25 cellular contexts compared by ENCODE assay signal in the genomic region with DNA sequence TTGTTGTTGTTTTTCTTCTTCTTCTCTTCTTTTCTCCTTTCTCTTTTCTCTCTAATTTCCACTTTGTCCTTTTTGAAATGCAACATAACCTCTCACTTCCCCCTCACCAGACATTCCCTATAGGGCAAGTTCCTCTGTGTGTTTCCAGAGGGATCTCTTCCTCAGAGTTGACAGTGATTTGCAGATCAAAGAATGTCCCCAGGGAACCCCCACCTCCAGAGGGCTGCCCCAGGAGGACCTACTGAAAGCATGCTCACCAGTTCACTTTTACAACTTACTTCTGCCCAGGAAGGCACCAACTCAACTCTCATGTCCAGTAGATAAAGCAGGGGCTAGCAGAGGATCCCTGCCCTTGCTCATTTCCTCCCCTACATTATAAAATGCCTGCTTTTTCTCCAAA.
DNase-seq lines count a peak whose midpoint lies in the region; ATAC-seq and TF ChIP-seq lines count a peak whose summit lies in the region.
"Had no signal": no experiment of that assay in that cellular context is flagged by ENCODE, and none has a peak within 500 bp of the region (broad histone marks: within the 10 kb centered on the region; RNA-seq: fewer than 3 reads in every experiment).

No MANE protein-coding gene starts in this region.

- no peak overlapping the region for H3K4me2 ChIP-seq in OCI-LY1 (ENCODE audit: low read length)
- H3K4me2 ChIP-seq: KMS-11 had no signal

- no peak overlapping the region for H3K4me3 ChIP-seq in cardiac muscle cell
- H3K4me3 ChIP-seq in heart right ventricle = no peak overlapping the region
- no peak overlapping the region for H3K4me3 ChIP-seq in OCI-LY1 (ENCODE audit: low read depth, low read length, poor library complexity, severe bottlenecking)
- H3K4me3 ChIP-seq in CD8-positive, alpha-beta T cell (ENCODE audit: low read depth, low read length) = no peak overlapping the region
- H3K4me3 ChIP-seq: SK-N-MC had no signal

- TF ChIP-seq CTCF in cardiac muscle cell (IDR thresholded peaks at IDR 0.05; ENCODE audit: low read depth, low read length) (no peak), heart right ventricle (IDR thresholded peaks at IDR 0.05) (no peak), OCI-LY1 (IDR thresholded peaks at IDR 0.05; ENCODE audit: low read length) (no peak)
- no peak for TF ChIP-seq CTCF in CD8-positive, alpha-beta T cell (IDR thresholded peaks at IDR 0.05)

- H3K36me3 ChIP-seq in cardiac muscle cell (no peaks in the 10 kb centered on the region), heart right ventricle (no peaks in the 10 kb centered on the region), OCI-LY1 (ENCODE audit: insufficient read depth, low read length) (no peaks in the 10 kb centered on the region)
- H3K36me3 ChIP-seq in CD8-positive, alpha-beta T cell (ENCODE audit: insufficient read depth, low read length) = no peaks in the 10 kb centered on the region

- no peaks in the 10 kb centered on the region for H3K27me3 ChIP-seq in cardiac muscle cell
- H3K27me3 ChIP-seq in heart right ventricle = no peaks in the 10 kb centered on the region
- no peaks in the 10 kb centered on the region for H3K27me3 ChIP-seq in OCI-LY1 (ENCODE audit: insufficient read depth, low read length)
- H3K27me3 ChIP-seq in CD8-positive, alpha-beta T cell (ENCODE audit: insufficient read depth, low read length) = no peaks in the 10 kb centered on the region

- no peaks in the 10 kb centered on the region for H3K36me3 Mint-ChIP-seq in CD8-positive, alpha-beta T cell
- H3K36me3 Mint-ChIP-seq: CD8-positive, alpha-beta memory T cell had no signal

- ATAC-seq in heart right ventricle = no peak
- no peak for ATAC-seq in CD8-positive, alpha-beta T cell

- DNase-seq in cardiac muscle cell (ENCODE audit: low read depth in 1 of 2, low spot score in 1 of 2) (no peak), heart right ventricle (no peak), islet precursor cell (peak; percentile 52), NCI-H774 (lab: John Stamatoyannopoulos, UW) (no peak), NCI-H345 treated with DMSO at 0.1 percent for 48 hours (lab: John Stamatoyannopoulos, UW; ENCODE audit: unreplicated experiment) (no peak)
- DNase-seq in CD8-positive, alpha-beta T cell = no peak
- DNase-seq: 8988T; AML-193; C1 segment of cervical spinal cord; Calu3; CD8-positive, alpha-beta memory T cell; DMS153; GDM1; IMR-90; NCI-H1105 treated with DMSO at 0.1 percent for 48 hours; NCI-H2081 treated with DMSO at 0.1 percent for 48 hours; NCI-H2171 treated with DMSO at 0.1 percent for 48 hours; NCI-H446; NCI-H526; SHP77 treated with DMSO at 0.1 percent for 48 hours had no signal

- H3K9me2 ChIP-seq in OCI-LY1 (ENCODE audit: low read depth, low read length) = no peaks in the 10 kb centered on the region

- POLR2A ChIA-PET in CD8-positive, alpha-beta T cell (lab: Charles Lee) = no interaction called here

- H3K4me1 ChIP-seq in cardiac muscle cell (ENCODE audit: low read depth) (peaks cover 3% of the 10 kb centered on the region), heart right ventricle (no peaks in the 10 kb centered on the region), OCI-LY1 (ENCODE audit: insufficient read depth, low read length, severe bottlenecking) (peaks cover 38% of the 10 kb centered on the region)
- H3K4me1 ChIP-seq in CD8-positive, alpha-beta T cell (ENCODE audit: insufficient read depth, low read length) = no peaks in the 10 kb centered on the region

- H4K20me1 ChIP-seq in OCI-LY1 (ENCODE audit: insufficient read depth, low read length) = no peaks in the 10 kb centered on the region

- H3F3A ChIP-seq in OCI-LY1 (ENCODE audit: insufficient read depth, low read length) = no peaks in the 10 kb centered on the region

- CTCF ChIA-PET in CD8-positive, alpha-beta T cell (lab: Charles Lee) = no interaction called here

- H3K27me3 Mint-ChIP-seq in CD8-positive, alpha-beta T cell (ENCODE audit: low read depth) = no peaks in the 10 kb centered on the region
- H3K27me3 Mint-ChIP-seq: CD8-positive, alpha-beta memory T cell had no signal

- H3K9me3 ChIP-seq in cardiac muscle cell (ENCODE audit: low read depth) = no peaks in the 10 kb centered on the region
- peaks cover 0 to 15% (median 0%) of the 10 kb centered on the region in 11 donors for H3K9me3 ChIP-seq in heart right ventricle
- H3K9me3 ChIP-seq in OCI-LY1 (ENCODE audit: low read length) = no peaks in the 10 kb centered on the region; the same call in 1 of the 2 replicates
- no peaks in the 10 kb centered on the region for H3K9me3 ChIP-seq in CD8-positive, alpha-beta T cell (ENCODE audit: low read length)

- H3K9me3 Mint-ChIP-seq in CD8-positive, alpha-beta T cell = peaks cover 8% of the 10 kb centered on the region

- H3K9ac ChIP-seq in OCI-LY1 (ENCODE audit: low read length) = no peak overlapping the region
- H3K9ac ChIP-seq: KMS-11 had no signal

- H3K4me3 Mint-ChIP-seq in CD8-positive, alpha-beta T cell = no peak overlapping the region
- H3K4me3 Mint-ChIP-seq: CD8-positive, alpha-beta memory T cell had no signal

- no peaks in the 10 kb centered on the region for H3K4me1 Mint-ChIP-seq in CD8-positive, alpha-beta T cell (ENCODE audit: low read depth)
- H3K4me1 Mint-ChIP-seq: CD8-positive, alpha-beta memory T cell had no signal

- H3K79me2 ChIP-seq in OCI-LY1 (ENCODE audit: insufficient read depth, low read length) = no peaks in the 10 kb centered on the region

- peak overlapping the region; percentile 12 for H3K27ac ChIP-seq in cardiac muscle cell
- no peak overlapping the region for H3K27ac ChIP-seq in heart right ventricle
- H3K27ac ChIP-seq in OCI-LY1 (ENCODE audit: low read depth, low read length, poor library complexity, severe bottlenecking) = peak overlapping the region; percentile 1
- no peak overlapping the region for H3K27ac ChIP-seq in CD8-positive, alpha-beta T cell (ENCODE audit: low read depth, low read length)
- H3K27ac ChIP-seq: HL-60, KMS-11, RWPE1, SK-N-MC had no signal

- no peak overlapping the region for H3K27ac Mint-ChIP-seq in CD8-positive, alpha-beta T cell
- H3K27ac Mint-ChIP-seq: CD8-positive, alpha-beta memory T cell had no signal

- peak overlapping the region; percentile 93 for H2AFZ ChIP-seq in OCI-LY1 (ENCODE audit: low read length)

- intact Hi-C loops in heart right ventricle (cut with DNase I) = no loop called here
- intact Hi-C loops in CD8-positive, alpha-beta T cell (cut with DNase I, micrococcal nuclease) = no loop called here

Comparison
In these comparisons a context has a peak if more than half of its experiments do, and no peak if none do; other contexts are left out.
1. H3K27ac ChIP-seq: peak in cardiac muscle cell (single experiment) and OCI-LY1 (single experiment); none in heart right ventricle (0 of 10) and CD8-positive, alpha-beta T cell (single experiment).